Comparison of ENCODE assay signal across 16 cellular contexts in genomic region chr20:57724610-57725405, GRCh38. TPM values are rescaled to one million over a fixed set of nuclear protein-coding genes. Genes with fewer than 3 reads are reported as not detected.
A peak's percentile ranks its signal among the peaks of the same experiment; 100 is the strongest.
DNase-seq lines count a peak whose midpoint lies in the region; ATAC-seq and TF ChIP-seq lines count a peak whose summit lies in the region.
"Had no signal": no experiment of that assay in that cellular context is flagged by ENCODE, and none has a peak within 500 bp of the region (broad histone marks: within the 10 kb centered on the region; RNA-seq: fewer than 3 reads in every experiment).

No MANE protein-coding gene starts in this region.

- no peak overlapping the region for H3K4me3 Mint-ChIP-seq in neural progenitor cell
- no peak overlapping the region for H3K4me3 Mint-ChIP-seq in stimulated activated memory B cell treated with anti-CD40 and anti-IgM and Interleukin-4, amounts not matched to agents 10 μg/mL and 1 μg/mL and 100 μg/mL, for 72 hours
- no peak overlapping the region for H3K4me3 Mint-ChIP-seq in activated CD8-positive, alpha-beta T cell treated with anti-CD3 and anti-CD28 coated beads for 36 hours
- H3K4me3 Mint-ChIP-seq: CD14-positive monocyte had no signal

- no peaks in the 10 kb centered on the region for H3K9me2 ChIP-seq in PC-9 (ENCODE audit: insufficient read depth)

- intact Hi-C loops in PC-9 (cut with micrococcal nuclease; ENCODE audit: unreplicated experiment): no loop called here
- intact Hi-C loops in activated CD8-positive, alpha-beta T cell treated with anti-CD3 and anti-CD28 coated beads for 36 hours (cut with micrococcal nuclease): no loop called here

- no peaks in the 10 kb centered on the region for H3K36me3 ChIP-seq in PC-9 (ENCODE audit: low read depth)
- H3K36me3 ChIP-seq in gastroesophageal sphincter: no peaks in the 10 kb centered on the region
- no peaks in the 10 kb centered on the region for H3K36me3 ChIP-seq in neural progenitor cell

- ATAC-seq in gastroesophageal sphincter: peak; percentile 25
- no peak for ATAC-seq in stimulated activated memory B cell treated with anti-CD40 and anti-IgM and Interleukin-4, amounts not matched to agents 10 μg/mL and 1 μg/mL and 100 μg/mL, for 72 hours
- no peak for ATAC-seq in activated CD8-positive, alpha-beta T cell treated with anti-CD3 and anti-CD28 coated beads for 36 hours

- H3K4me3 ChIP-seq in PC-9: no peak overlapping the region
- no peak overlapping the region for H3K4me3 ChIP-seq in gastroesophageal sphincter
- H3K4me3 ChIP-seq in neural progenitor cell: no peak overlapping the region

- H4K20me1 ChIP-seq in PC-9 (ENCODE audit: insufficient read depth): no peaks in the 10 kb centered on the region
- no peaks in the 10 kb centered on the region for H4K20me1 ChIP-seq in neural progenitor cell (ENCODE audit: low read depth)

- no TSS peak for BruUV-seq in PC-9 (replicated peaks; lab: Mats Ljungman, UMichigan)

- DNase-seq in PC-9 (peak; percentile 34 to 63), neural progenitor cell (ENCODE audit: low spot score) (no peak), DMS53 (lab: John Stamatoyannopoulos, UW) (no peak), OCI-M1 (lab: John Stamatoyannopoulos, UW) (no peak)
- DNase-seq in activated CD8-positive, alpha-beta T cell treated with anti-CD3 and anti-CD28 coated beads for 36 hours: no peak
- DNase-seq: DMS79 treated with DMSO at 0.1 percent for 48 hours, NCI-H1092 treated with DMSO at 0.1 percent for 48 hours, NCI-H146, NCI-H2029 treated with DMSO at 0.1 percent for 48 hours, NCI-H2171 treated with DMSO at 0.1 percent for 48 hours, NCI-H446, NCI-H526 treated with DMSO at 0.1 percent for 48 hours, SHP77 treated with DMSO at 0.1 percent for 48 hours had no signal

- no peak for TF ChIP-seq POLR2A in gastroesophageal sphincter (IDR thresholded peaks at IDR 0.05)

- CTCF ChIA-PET in PC-9 (lab: Charles Lee): no interaction called here
- CTCF ChIA-PET in activated CD8-positive, alpha-beta T cell treated with anti-CD3 and anti-CD28 coated beads for 36 hours (lab: Charles Lee): no interaction called here

- H3K27me3 ChIP-seq in PC-9 (ENCODE audit: insufficient read depth, low read depth) (no peaks in the 10 kb centered on the region), gastroesophageal sphincter (no peaks in the 10 kb centered on the region), neural progenitor cell (no peaks in the 10 kb centered on the region)

- H3K9ac ChIP-seq in neural progenitor cell: no peak overlapping the region

- peaks cover 8% of the 10 kb centered on the region for H3K27me3 Mint-ChIP-seq in neural progenitor cell (ENCODE audit: insufficient read depth, low read depth)
- peaks cover 20% of the 10 kb centered on the region for H3K27me3 Mint-ChIP-seq in stimulated activated memory B cell treated with anti-CD40 and anti-IgM and Interleukin-4, amounts not matched to agents 10 μg/mL and 1 μg/mL and 100 μg/mL, for 72 hours
- peaks cover 7% of the 10 kb centered on the region for H3K27me3 Mint-ChIP-seq in activated CD8-positive, alpha-beta T cell treated with anti-CD3 and anti-CD28 coated beads for 36 hours

- POLR2A ChIA-PET in PC-9 (lab: Charles Lee; ENCODE audit: unreplicated experiment): no interaction called here
- POLR2A ChIA-PET in activated CD8-positive, alpha-beta T cell treated with anti-CD3 and anti-CD28 coated beads for 36 hours (lab: Charles Lee): no interaction called here

- no peak overlapping the region for H3K27ac ChIP-seq in PC-9
- H3K27ac ChIP-seq in gastroesophageal sphincter: no peak overlapping the region
- no peak overlapping the region for H3K27ac ChIP-seq in neural progenitor cell

- H3K36me3 Mint-ChIP-seq in neural progenitor cell: no peaks in the 10 kb centered on the region
- no peaks in the 10 kb centered on the region for H3K36me3 Mint-ChIP-seq in stimulated activated memory B cell treated with anti-CD40 and anti-IgM and Interleukin-4, amounts not matched to agents 10 μg/mL and 1 μg/mL and 100 μg/mL, for 72 hours
- no peaks in the 10 kb centered on the region for H3K36me3 Mint-ChIP-seq in activated CD8-positive, alpha-beta T cell treated with anti-CD3 and anti-CD28 coated beads for 36 hours (ENCODE audit: low read depth)
- H3K36me3 Mint-ChIP-seq: CD14-positive monocyte had no signal

- H3K4me1 ChIP-seq in PC-9 (replicated peaks; ENCODE audit: insufficient read depth) (peaks cover 28% of the 10 kb centered on the region), gastroesophageal sphincter (no peaks in the 10 kb centered on the region), neural progenitor cell (no peaks in the 10 kb centered on the region)

- peaks cover 18% of the 10 kb centered on the region for H3K4me1 Mint-ChIP-seq in neural progenitor cell
- no peaks in the 10 kb centered on the region for H3K4me1 Mint-ChIP-seq in stimulated activated memory B cell treated with anti-CD40 and anti-IgM and Interleukin-4, amounts not matched to agents 10 μg/mL and 1 μg/mL and 100 μg/mL, for 72 hours
- H3K4me1 Mint-ChIP-seq in activated CD8-positive, alpha-beta T cell treated with anti-CD3 and anti-CD28 coated beads for 36 hours (ENCODE audit: low read depth): no peaks in the 10 kb centered on the region
- H3K4me1 Mint-ChIP-seq: CD14-positive monocyte had no signal

- H3K9me3 ChIP-seq in PC-9 (ENCODE audit: insufficient read depth, low read depth): no peaks in the 10 kb centered on the region
- H3K9me3 ChIP-seq in gastroesophageal sphincter: no peaks in the 10 kb centered on the region
- H3K9me3 ChIP-seq in neural progenitor cell (ENCODE audit: low read depth): no peaks in the 10 kb centered on the region

- H3K4me2 ChIP-seq in PC-9 (peak overlapping the region; percentile 36), neural progenitor cell (no peak overlapping the region)

- no peak for TF ChIP-seq EP300 in gastroesophageal sphincter (IDR thresholded peaks at IDR 0.05)

- TF ChIP-seq CTCF in PC-9 (conservative IDR thresholded peaks at IDR 0.05): no peak
- TF ChIP-seq CTCF in gastroesophageal sphincter (IDR thresholded peaks at IDR 0.05): no peak
- no peak for TF ChIP-seq CTCF in neural progenitor cell (IDR thresholded peaks at IDR 0.05)
- no peak for TF ChIP-seq CTCF in activated CD8-positive, alpha-beta T cell treated with anti-CD3 and anti-CD28 coated beads for 36 hours (IDR thresholded peaks at IDR 0.05)

- peak overlapping the region; percentile 58 for H3K27ac Mint-ChIP-seq in neural progenitor cell
- no peak overlapping the region for H3K27ac Mint-ChIP-seq in stimulated activated memory B cell treated with anti-CD40 and anti-IgM and Interleukin-4, amounts not matched to agents 10 μg/mL and 1 μg/mL and 100 μg/mL, for 72 hours
- no peak overlapping the region for H3K27ac Mint-ChIP-seq in activated CD8-positive, alpha-beta T cell treated with anti-CD3 and anti-CD28 coated beads for 36 hours
- H3K27ac Mint-ChIP-seq: CD14-positive monocyte had no signal

- H2AFZ ChIP-seq in PC-9: no peak overlapping the region
- H2AFZ ChIP-seq in neural progenitor cell (replicated peaks): no peak overlapping the region

- H3F3A ChIP-seq in PC-9 (ENCODE audit: insufficient read depth, low read depth) (peaks cover 15% of the 10 kb centered on the region; the same call in 1 of the 2 replicates), neural progenitor cell (ENCODE audit: low read depth) (no peaks in the 10 kb centered on the region)

- 79 to 92% methylated on average over 8 to 10 of the region's 16 CpGs for WGBS in gastroesophageal sphincter (ENCODE audit: low coverage in 1 of 2), 2 donors

- H3K9me3 Mint-ChIP-seq in neural progenitor cell: no peaks in the 10 kb centered on the region
- no peaks in the 10 kb centered on the region for H3K9me3 Mint-ChIP-seq in stimulated activated memory B cell treated with anti-CD40 and anti-IgM and Interleukin-4, amounts not matched to agents 10 μg/mL and 1 μg/mL and 100 μg/mL, for 72 hours
- H3K9me3 Mint-ChIP-seq in activated CD8-positive, alpha-beta T cell treated with anti-CD3 and anti-CD28 coated beads for 36 hours: no peaks in the 10 kb centered on the region

- H3K79me2 ChIP-seq in PC-9 (ENCODE audit: low read depth): no peaks in the 10 kb centered on the region
- H3K79me2 ChIP-seq in neural progenitor cell (ENCODE audit: low read depth): no peaks in the 10 kb centered on the region

RNA-seq across cellular contexts. Expression of gene PMEPA1, which starts 15.0 kb away (rescaled TPM):
- total RNA-seq in PC-9 (2021): 163 and 177 TPM in 2 replicates
- 10 to 100 TPM in 3 of 4 donors, 1 to 10 TPM in 1; 9.6 to 47.5 (median 18.9) TPM for total RNA-seq in gastroesophageal sphincter
- total RNA-seq in neural progenitor cell (ENCODE audit: low replicate concordance): 0.03 and 1.7 TPM in 2 replicates
- total RNA-seq in activated CD8-positive, alpha-beta T cell treated with anti-CD3 and anti-CD28 coated beads for 36 hours: 1 to 10 TPM; 1.7 to 2.0 TPM

Comparison
In these comparisons a context has a peak if more than half of its experiments do, and no peak if none do; other contexts are left out.
1. DNase-seq: peak in PC-9 (2 of 2); none in neural progenitor cell (single experiment), DMS53 (single experiment), activated CD8-positive, alpha-beta T cell treated with anti-CD3 and anti-CD28 coated beads for 36 hours (single experiment) and OCI-M1 (single experiment).